ENCODE assay signal across 8 cellular contexts in the genomic region with DNA sequence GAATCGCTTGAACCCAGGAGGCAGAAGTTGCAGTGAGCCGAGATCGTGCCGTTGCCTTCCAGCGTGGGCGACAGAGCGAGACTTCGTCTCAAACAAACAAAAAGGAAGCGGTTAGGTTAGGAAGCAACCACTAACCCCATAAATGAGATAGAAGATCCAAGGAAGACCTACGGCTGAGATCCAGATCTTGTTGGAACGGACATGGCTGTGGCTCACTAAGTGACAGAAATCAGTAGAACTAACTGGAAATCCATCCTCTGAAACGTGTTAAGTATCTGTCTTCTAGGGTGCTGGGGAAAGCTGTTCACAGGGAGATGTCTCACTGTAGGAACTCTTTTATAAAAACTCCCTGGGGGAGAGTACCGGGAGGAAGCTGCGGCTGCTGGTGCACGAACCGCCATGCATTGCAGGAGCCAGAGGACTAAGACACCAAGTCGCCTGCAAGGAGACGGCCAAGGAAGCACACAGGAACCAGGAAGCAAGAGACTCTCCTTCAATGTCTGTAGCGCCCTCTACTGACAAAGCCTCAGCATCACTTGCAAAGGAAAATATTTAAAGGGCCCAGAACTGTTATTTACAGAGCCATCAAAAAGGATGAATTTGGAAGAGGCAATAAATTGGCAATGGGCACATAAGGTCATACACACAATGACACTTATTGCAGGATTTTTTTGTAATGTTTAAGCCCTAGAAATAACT. TPM values are rescaled to one million over a fixed set of nuclear protein-coding genes. Genes with fewer than 3 reads are reported as not detected.
DNase-seq lines count a peak whose midpoint lies in the region; ATAC-seq, FAIRE-seq and TF ChIP-seq lines count a peak whose summit lies in the region.

No MANE protein-coding gene starts in this region.

- TF ChIP-seq EP300 in K562 (IDR thresholded peaks at IDR 0.05; ENCODE audit: low read length): no peak

- H3K9me3 ChIP-seq in K562 (replicated peaks; ENCODE audit: control insufficient read depth, insufficient read depth, low read depth, low read length) (0 out of 2 replicates have a peak, but pooled peaks cover 2% of the 10 kb centered on the region), kidney (ENCODE audit: control insufficient read depth in 1 of 2, low read length in 2 of 2) (no peaks in the 10 kb centered on the region)

- no TSS peak for BruUV-seq in K562 (replicated peaks; lab: Mats Ljungman, UMichigan)

- CTCF ChIA-PET in K562 (lab: Yijun Ruan, JAX; ENCODE audit: low intra/inter-chr PET ratio): interaction anchor here (0.5 to 1.3 kb wide), 3 partner anchors 111 to 118 kb away, joined by 3 to 9 read pairs (median 4); no protein-coding TSS in a partner anchor

- no peak overlapping the region; a peak in 1 of 4 replicates for H3K9ac ChIP-seq in K562 (ENCODE audit: insufficient read depth in 1 of 2, low read depth in 2 of 2, low read length in 2 of 2)
- H3K9ac ChIP-seq in kidney (ENCODE audit: low read length in 2 of 2): no peak overlapping the region

- H3K4me3 ChIP-seq in K562: no peak overlapping the region
- H3K4me3 ChIP-seq in kidney (ENCODE audit: low read length in 2 of 2): no peak overlapping the region

- no peaks in the 10 kb centered on the region for H3K79me2 ChIP-seq in K562 (ENCODE audit: control insufficient read depth, insufficient read depth, low read length)

- H2AFZ ChIP-seq in K562 (ENCODE audit: low read depth, low read length): peak overlapping the region; percentile 98

- ATAC-seq in HG03095 (IDR thresholded peaks at IDR 0.05; ENCODE audit: unreplicated experiment) (peak; percentile 70), K562 (peak; percentile 95)

- TF ChIP-seq CTCF in K562 (IDR thresholded peaks at IDR 0.05 in 2 of 3, conservative IDR thresholded peaks at IDR 0.05 in 1 of 3; ENCODE audit: insufficient read depth in 2 of 3, low read depth in 1 of 3, low read length in 3 of 3) (peak; percentile 75 to 92 (median 89)), kidney (IDR thresholded peaks at IDR 0.05; ENCODE audit: borderline replicate concordance, extremely low read depth, insufficient read depth) (peak; percentile 67)

- no peaks in the 10 kb centered on the region for H3K27me3 ChIP-seq in K562 (ENCODE audit: control insufficient read depth in 2 of 2, insufficient read depth in 2 of 2, low read length in 2 of 2)

- FAIRE-seq in K562 (lab: Jason Lieb, UNC) (peak; percentile 77), kidney (lab: Jason Lieb, UNC) (no peak)

- in situ Hi-C loops in K562 (cut with MboI): loop anchor here (10.0 kb wide), 1 partner anchor 396 kb away; no protein-coding TSS in a partner anchor

- peak overlapping the region; percentile 48 for H3K4me2 ChIP-seq in K562 (ENCODE audit: insufficient read depth, low read length)

- H3K4me1 ChIP-seq in K562 (replicated peaks in 1 of 2; ENCODE audit: control insufficient read depth in 2 of 2, insufficient read depth in 2 of 2, low read length in 2 of 2) (peaks cover 6 to 14% of the 10 kb centered on the region in 2 experiments), kidney (ENCODE audit: control insufficient read depth in 1 of 2, insufficient read depth in 1 of 2, low read depth in 1 of 2, low read length in 2 of 2) (no peaks in the 10 kb centered on the region)

- intact Hi-C loops in K562 (cut with micrococcal nuclease) (loop anchor here (1.0 kb wide), 2 partner anchors 111 to 408 kb away; no protein-coding TSS in a partner anchor), kidney (cut with DNase I) (no loop called here)

- H3K36me3 ChIP-seq in K562 (ENCODE audit: control insufficient read depth, insufficient read depth, low read length) (no peaks in the 10 kb centered on the region), kidney (ENCODE audit: control insufficient read depth in 1 of 2, insufficient read depth in 2 of 2, low read length in 2 of 2) (no peaks in the 10 kb centered on the region)

- POLR2A ChIA-PET in K562 (lab: Yijun Ruan, JAX): interaction anchor here (0.6 to 1.7 kb wide), 4 partner anchors 18 to 407 kb away, joined by 3 to 4 read pairs (median 3); no protein-coding TSS in a partner anchor

- peak; percentile 16 for DNase-seq in activated gamma-delta T cell treated with Interleukin-2 at 50 U/mL for 16 hours
- no peak for DNase-seq in activated gamma-delta T cell (lab: John Stamatoyannopoulos, UW)
- DNase-seq in OCI-M1 (lab: John Stamatoyannopoulos, UW): peak; percentile 94
- DNase-seq in K562 (ENCODE audit: extremely low read depth in 1 of 4, low spot score in 3 of 4): peak; percentile 60 to 87 (median 64)
- DNase-seq in kidney: no peak
- no peak for DNase-seq in hypothalamus (lab: John Stamatoyannopoulos, UW)
- no peak for DNase-seq in amniotic stem cell (lab: John Stamatoyannopoulos, UW)

- no peaks in the 10 kb centered on the region for H4K20me1 ChIP-seq in K562 (replicated peaks; ENCODE audit: control insufficient read depth, insufficient read depth, low read length)

- TF ChIP-seq RAD21 in K562 (CRISPR knock-in tag; conservative IDR thresholded peaks at IDR 0.05 in 1 of 2, IDR thresholded peaks at IDR 0.05 in 1 of 2): peak; percentile 83 to 89

- TF ChIP-seq POLR2A in K562 (conservative IDR thresholded peaks at IDR 0.05): no peak

- H3K27ac ChIP-seq in K562 (ENCODE audit: extremely low read depth, low read depth, low read length): no peak overlapping the region
- H3K27ac ChIP-seq in kidney (ENCODE audit: low read depth in 2 of 2, low read length in 2 of 2): no peak overlapping the region

- 54% methylated on average over 19 of the region's 19 CpGs for WGBS in K562 (ENCODE audit: insufficient coverage, low coverage, missing lambda C conversion rate)

- H3K9me1 ChIP-seq in K562 (ENCODE audit: control insufficient read depth, insufficient read depth, low read length): no peaks in the 10 kb centered on the region

RNA-seq across cellular contexts. Expression of gene SPTY2D1, which starts 16.9 kb away (rescaled TPM):
- total RNA-seq in K562 (2011; cell fraction: chromatin; rRNA removed; ENCODE audit: low replicate concordance): 10.4 and 22.3 TPM in 2 replicates
- 5.5 TPM in 2 replicates for total RNA-seq in K562 (2011; cell fraction: nucleolus; rRNA removed)
- 8.7 and 13.4 TPM in 2 replicates for total RNA-seq in K562 (2011; cell fraction: nucleoplasm; rRNA removed)
- total RNA-seq in K562 (2014; rRNA removed) (11.1 and 16.0 TPM in 2 replicates), K562 (2014; rRNA removed; fragmentation: Illumina TruSeq; extraction: Trizol) (17.8 and 20.6 TPM in 2 replicates), K562 (2015; rRNA removed; fragmentation: Illumina TruSeq; extraction: Trizol) (19.3 and 20.0 TPM in 2 replicates), K562 (2021) (11.4 and 12.9 TPM in 2 replicates), kidney (21.9 TPM)
- polyA plus RNA-seq in K562 (2011; rRNA removed) (12.4 and 12.5 TPM in 2 replicates), K562 (2014; fragmentation: Illumina TruSeq; extraction: Trizol) (17.7 and 32.1 TPM in 2 replicates), K562 (2014; fragmentation: Nextera tagmentation; extraction: Ambion mirVana) (1 to 10 TPM; 3.2 to 6.1 TPM), K562 (2014; rRNA removed) (7.6 and 8.3 TPM in 2 replicates), kidney (ENCODE audit: insufficient read depth, low read depth, low replicate concordance) (4.8 TPM)
- 9.7 and 13.1 TPM in 2 replicates for polyA plus RNA-seq in K562 (2011; cell fraction: cytosol; rRNA removed)
- polyA plus RNA-seq in K562 (2011; cell fraction: nucleus; rRNA removed): 3.7 and 4.0 TPM in 2 replicates
- 7.3 and 7.7 TPM in 2 replicates for polyA plus RNA-seq in K562 (2012)
- polyA minus RNA-seq in K562 (2011; rRNA and poly(A)+ RNA removed): 16.1 and 16.8 TPM in 2 replicates
- 9.6 and 10.6 TPM in 2 replicates for polyA minus RNA-seq in K562 (2011; cell fraction: cytosol; rRNA and poly(A)+ RNA removed)
- 3.2 and 7.1 TPM in 2 replicates for polyA minus RNA-seq in K562 (2011; cell fraction: nucleus; rRNA and poly(A)+ RNA removed)

RNA-seq across cellular contexts. Expression of gene TMEM86A, which starts 47.6 kb away (rescaled TPM):
- total RNA-seq in K562 (2011; cell fraction: chromatin; rRNA removed; ENCODE audit: low replicate concordance): 1.1 and 2.2 TPM in 2 replicates
- 2.1 and 3.0 TPM in 2 replicates for total RNA-seq in K562 (2011; cell fraction: nucleolus; rRNA removed)
- 2.1 and 2.3 TPM in 2 replicates for total RNA-seq in K562 (2011; cell fraction: nucleoplasm; rRNA removed)
- total RNA-seq in K562 (2014; rRNA removed) (0.45 and 1.0 TPM in 2 replicates), K562 (2014; rRNA removed; fragmentation: Illumina TruSeq; extraction: Trizol) (0.22 and 0.25 TPM in 2 replicates), K562 (2015; rRNA removed; fragmentation: Illumina TruSeq; extraction: Trizol) (0.11 and 0.22 TPM in 2 replicates), K562 (2021) (0.74 and 1.3 TPM in 2 replicates), kidney (7.4 TPM)
- polyA plus RNA-seq in K562 (2011; rRNA removed) (0.27 and 0.52 TPM in 2 replicates), K562 (2014; fragmentation: Illumina TruSeq; extraction: Trizol) (0.39 and 0.78 TPM in 2 replicates), K562 (2014; fragmentation: Nextera tagmentation; extraction: Ambion mirVana) (not detected), K562 (2014; rRNA removed) (0.27 and 0.40 TPM in 2 replicates), kidney (ENCODE audit: insufficient read depth, low read depth, low replicate concordance) (17.1 TPM)
- 0.16 and 1.2 TPM in 2 replicates for polyA plus RNA-seq in K562 (2011; cell fraction: cytosol; rRNA removed)
- polyA plus RNA-seq in K562 (2011; cell fraction: nucleus; rRNA removed): 0.51 and 1.3 TPM in 2 replicates
- polyA plus RNA-seq in K562 (2012): 0.57 and 1.2 TPM in 2 replicates
- polyA minus RNA-seq in K562 (2011; rRNA and poly(A)+ RNA removed): 0.60 and 0.88 TPM in 2 replicates
- not detected in 2 replicates for polyA minus RNA-seq in K562 (2011; cell fraction: cytosol; rRNA and poly(A)+ RNA removed)
- polyA minus RNA-seq in K562 (2011; cell fraction: nucleus; rRNA and poly(A)+ RNA removed): 1.6 and 3.4 TPM in 2 replicates

RNA-seq across cellular contexts. Expression of gene MISFA, which starts 51.4 kb away (rescaled TPM):
- total RNA-seq in K562 (2011; cell fraction: chromatin; rRNA removed; ENCODE audit: low replicate concordance): 3.2 and 9.1 TPM in 2 replicates
- total RNA-seq in K562 (2011; cell fraction: nucleolus; rRNA removed): 2.3 and 2.5 TPM in 2 replicates
- 4.2 and 6.8 TPM in 2 replicates for total RNA-seq in K562 (2011; cell fraction: nucleoplasm; rRNA removed)
- 2.7 and 6.3 TPM in 2 replicates for total RNA-seq in K562 (2014; rRNA removed)
- 1.9 and 3.2 TPM in 2 replicates for total RNA-seq in K562 (2014; rRNA removed; fragmentation: Illumina TruSeq; extraction: Trizol)
- total RNA-seq in K562 (2015; rRNA removed; fragmentation: Illumina TruSeq; extraction: Trizol): 4.4 and 5.2 TPM in 2 replicates
- 4.7 and 6.3 TPM in 2 replicates for total RNA-seq in K562 (2021)
- polyA plus RNA-seq in K562 (2011; rRNA removed): 3.4 and 3.6 TPM in 2 replicates
- polyA plus RNA-seq in K562 (2011; cell fraction: cytosol; rRNA removed): 0.70 and 1.7 TPM in 2 replicates
- 1.4 and 1.7 TPM in 2 replicates for polyA plus RNA-seq in K562 (2011; cell fraction: nucleus; rRNA removed)
- polyA plus RNA-seq in K562 (2012): 2.4 and 4.3 TPM in 2 replicates
- 1.6 TPM in 2 replicates for polyA plus RNA-seq in K562 (2014; fragmentation: Illumina TruSeq; extraction: Trizol)
- 1 to 10 TPM; 4.1 to 5.2 TPM for polyA plus RNA-seq in K562 (2014; fragmentation: Nextera tagmentation; extraction: Ambion mirVana)
- 1.1 and 1.9 TPM in 2 replicates for polyA plus RNA-seq in K562 (2014; rRNA removed)
- 0.81 and 1.2 TPM in 2 replicates for polyA minus RNA-seq in K562 (2011; rRNA and poly(A)+ RNA removed)
- polyA minus RNA-seq in K562 (2011; cell fraction: cytosol; rRNA and poly(A)+ RNA removed): not detected in 2 replicates
- 2.6 and 5.1 TPM in 2 replicates for polyA minus RNA-seq in K562 (2011; cell fraction: nucleus; rRNA and poly(A)+ RNA removed)
- total RNA-seq in kidney: 3.6 TPM
- polyA plus RNA-seq in kidney (ENCODE audit: insufficient read depth, low read depth, low replicate concordance): 6.6 TPM

Comparison
In these comparisons a context has a peak if more than half of its experiments do, and no peak if none do; other contexts are left out.
1. DNase-seq: peak in activated gamma-delta T cell treated with Interleukin-2 at 50 U/mL for 16 hours (single experiment), OCI-M1 (single experiment) and K562 (4 of 4); none in activated gamma-delta T cell (single experiment), kidney (single experiment), hypothalamus (0 of 51) and amniotic stem cell (single experiment).